7 cellular contexts compared by ENCODE assay signal in genomic region chr17:7216242-7217112, GRCh38. TPM values are rescaled to one million over a fixed set of nuclear protein-coding genes. Genes with fewer than 3 reads are reported as not detected.
DNase-seq lines count a peak whose midpoint lies in the region; ATAC-seq lines count a peak whose summit lies in the region.
"Had no signal": no experiment of that assay in that cellular context is flagged by ENCODE, and none has a peak within 500 bp of the region (broad histone marks: within the 10 kb centered on the region; RNA-seq: fewer than 3 reads in every experiment).

No MANE protein-coding gene starts in this region.

- peaks cover 3% of the 10 kb centered on the region for H3K27me3 ChIP-seq in rectal smooth muscle tissue (ENCODE audit: control insufficient read depth, insufficient read depth, low read length)

- H3K27ac ChIP-seq in rectal smooth muscle tissue (ENCODE audit: low read depth, low read length) = peak overlapping the region; percentile 29

- H3K27ac Mint-ChIP-seq in dendritic cell treated with granulocyte-macrophage colony-stimulating factor and Interleukin-4, amounts not matched to agents 40 ng/mL and 50 ng/mL, for 4 days = peak overlapping the region; percentile 47

- peak overlapping the region; percentile 65 for H3K4me3 Mint-ChIP-seq in dendritic cell treated with granulocyte-macrophage colony-stimulating factor and Interleukin-4, amounts not matched to agents 40 ng/mL and 50 ng/mL, for 4 days

- H3K36me3 ChIP-seq in rectal smooth muscle tissue (ENCODE audit: control insufficient read depth, insufficient read depth, low read length) = no peaks in the 10 kb centered on the region

- H3K36me3 Mint-ChIP-seq in dendritic cell treated with granulocyte-macrophage colony-stimulating factor and Interleukin-4, amounts not matched to agents 40 ng/mL and 50 ng/mL, for 4 days (ENCODE audit: low read depth) = peaks cover 15% of the 10 kb centered on the region

- no peak for ATAC-seq in GM18870 (IDR thresholded peaks at IDR 0.05; ENCODE audit: unreplicated experiment)

- peaks cover 35% of the 10 kb centered on the region for H3K4me1 ChIP-seq in rectal smooth muscle tissue (ENCODE audit: control insufficient read depth, insufficient read depth, low read length)

- DNase-seq in Jurkat, Clone E6-1 (ENCODE audit: low read depth, low spot score) = no peak
- no peak for DNase-seq in UCSD-AML1 (lab: John Stamatoyannopoulos, UW; ENCODE audit: unreplicated experiment)
- no peak for DNase-seq in NCI-H2227 (lab: John Stamatoyannopoulos, UW; ENCODE audit: unreplicated experiment)
- DNase-seq: HCEC 1CT had no signal

- intact Hi-C loops in dendritic cell treated with granulocyte-macrophage colony-stimulating factor and Interleukin-4, amounts not matched to agents 40 ng/mL and 50 ng/mL, for 4 days (cut with micrococcal nuclease) = loop anchor here (5.0 kb wide), 1 partner anchor 36 kb away; the partner anchor contains the start of genes CTDNEP1 and ELP5

- H3K9ac ChIP-seq in rectal smooth muscle tissue (ENCODE audit: low read length) = no peak overlapping the region

- H3K9me3 Mint-ChIP-seq in dendritic cell treated with granulocyte-macrophage colony-stimulating factor and Interleukin-4, amounts not matched to agents 40 ng/mL and 50 ng/mL, for 4 days = no peaks in the 10 kb centered on the region

- H3K27me3 Mint-ChIP-seq in dendritic cell treated with granulocyte-macrophage colony-stimulating factor and Interleukin-4, amounts not matched to agents 40 ng/mL and 50 ng/mL, for 4 days = no peaks in the 10 kb centered on the region

- peak overlapping the region; percentile 47 for H3K4me3 ChIP-seq in Jurkat, Clone E6-1 (ENCODE audit: low read length)
- H3K4me3 ChIP-seq in rectal smooth muscle tissue (ENCODE audit: low read length) = peak overlapping the region; percentile 32

- peaks cover 84% of the 10 kb centered on the region for H3K4me1 Mint-ChIP-seq in dendritic cell treated with granulocyte-macrophage colony-stimulating factor and Interleukin-4, amounts not matched to agents 40 ng/mL and 50 ng/mL, for 4 days (ENCODE audit: low read depth)

RNA-seq across cellular contexts. Expression of gene DLG4, which starts 3.2 kb away (rescaled TPM):
- 33.0 TPM for polyA plus RNA-seq in Jurkat, Clone E6-1 (2012; ENCODE audit: insufficient read depth, insufficient read length)

RNA-seq across cellular contexts. Expression of gene ACADVL, which starts 3.3 kb away (rescaled TPM):
- polyA plus RNA-seq in Jurkat, Clone E6-1 (2012; ENCODE audit: insufficient read depth, insufficient read length) = 423 TPM

RNA-seq across cellular contexts. Expression of gene DVL2, which starts 17.8 kb away (rescaled TPM):
- polyA plus RNA-seq in Jurkat, Clone E6-1 (2012; ENCODE audit: insufficient read depth, insufficient read length) = 61.9 TPM

RNA-seq across cellular contexts. Expression of gene PHF23, which starts 22.8 kb away (rescaled TPM):
- 56.0 TPM for polyA plus RNA-seq in Jurkat, Clone E6-1 (2012; ENCODE audit: insufficient read depth, insufficient read length)

RNA-seq across cellular contexts. Expression of gene GABARAP, which starts 25.8 kb away (rescaled TPM):
- 293 TPM for polyA plus RNA-seq in Jurkat, Clone E6-1 (2012; ENCODE audit: insufficient read depth, insufficient read length)
